8 cellular contexts compared by ENCODE assay signal in the genomic region with DNA sequence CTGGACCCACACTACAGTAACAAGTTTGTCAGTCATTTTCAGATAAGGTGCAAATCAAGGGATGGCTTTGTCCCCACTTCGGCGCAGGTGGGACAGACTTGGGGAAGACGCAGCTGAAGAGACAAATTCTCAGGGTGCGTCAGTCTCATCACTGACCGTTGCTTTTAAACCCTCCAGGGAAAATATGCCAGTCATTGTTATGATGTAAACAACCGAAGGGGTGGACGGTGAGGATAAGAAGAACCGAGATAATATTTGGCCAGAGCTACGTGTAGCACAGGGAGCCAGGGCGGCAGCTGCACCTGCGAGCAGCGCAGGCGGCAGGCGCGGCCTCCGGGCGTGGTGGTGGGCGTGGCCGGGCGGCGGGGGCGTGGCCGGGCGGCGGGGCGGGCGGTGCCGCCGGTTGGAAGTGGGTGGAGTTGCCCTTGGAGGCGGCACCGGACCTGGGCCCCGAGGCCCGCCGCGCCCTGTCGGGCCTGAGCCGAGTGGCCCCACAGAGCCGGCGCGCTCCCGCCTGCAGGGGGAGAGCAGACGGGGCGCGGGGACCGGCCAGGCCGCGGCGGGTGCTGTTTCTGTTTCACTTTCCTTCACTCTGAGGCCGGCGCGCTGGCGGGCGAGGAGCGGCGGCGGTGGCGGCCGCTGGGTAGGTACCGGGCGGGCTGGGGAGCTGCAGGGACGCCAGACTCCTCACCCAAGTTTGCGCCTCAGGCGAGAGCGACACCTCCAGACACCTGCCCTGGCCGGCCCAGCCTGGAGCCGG. TPM values are rescaled to one million over a fixed set of nuclear protein-coding genes. Genes with fewer than 3 reads are reported as not detected.
DNase-seq lines count a peak whose midpoint lies in the region; ATAC-seq and TF ChIP-seq lines count a peak whose summit lies in the region.

TSS of gene PCGF5 (plus strand) at position 470 of the 760 bp plus-strand sequence. CDS start 2,209 bp downstream, outside the sequence.

- peak; percentile 79 for DNase-seq in GM04504 (ENCODE audit: low read depth)
- peak; percentile 95 for DNase-seq in H7
- peak; percentile 91 for DNase-seq in LoVo (ENCODE audit: low spot score)
- no peak for DNase-seq in SK-N-MC (ENCODE audit: low read depth, low spot score)
- peak; percentile 93 for DNase-seq in activated naive CD4-positive, alpha-beta T cell treated with anti-CD3 and anti-CD28 coated beads, Interleukin-2, amount 10 ng/mL, durations not matched to agents 7 days and 5 days
- peak in 55 of 56 donors; percentile 31 to 92 (median 77) for DNase-seq in nucleus accumbens (lab: John Stamatoyannopoulos, UW)
- peak; percentile 80 for DNase-seq in superior temporal gyrus (ENCODE audit: extremely low spot score)

- H3K27ac ChIP-seq in SK-N-MC (no peak within 1 kb of the TSS), gastroesophageal sphincter (peak within 1 kb of the TSS; percentile 62 to 95 (median 92))

- peaks cover 41% of the 10 kb centered on the region for H3K27me3 ChIP-seq in H7 (ENCODE audit: control insufficient read depth, insufficient read depth, low read length)
- H3K27me3 ChIP-seq in gastroesophageal sphincter = no peaks in the 10 kb centered on the region

- TF ChIP-seq POLR2A in gastroesophageal sphincter (IDR thresholded peaks at IDR 0.05) = peak; percentile 68 to 72

- H3K9me3 ChIP-seq in SK-N-MC (ENCODE audit: low read depth, low read length) (no peaks in the 10 kb centered on the region), gastroesophageal sphincter (no peaks in the 10 kb centered on the region)

- no peak for TF ChIP-seq EP300 in gastroesophageal sphincter (IDR thresholded peaks at IDR 0.05)

- peaks cover 43% of the 10 kb centered on the region for H3K4me1 Mint-ChIP-seq in activated naive CD4-positive, alpha-beta T cell treated with anti-CD3 and anti-CD28 coated beads, Interleukin-2, amount 10 ng/mL, durations not matched to agents 7 days and 5 days

- H3K27ac Mint-ChIP-seq in activated naive CD4-positive, alpha-beta T cell treated with anti-CD3 and anti-CD28 coated beads, Interleukin-2, amount 10 ng/mL, durations not matched to agents 7 days and 5 days = peak within 1 kb of the TSS; percentile 89

- peaks cover 0 to 55% (median 0%) of the 10 kb centered on the region in 3 donors for H3K4me1 ChIP-seq in gastroesophageal sphincter

- no peaks in the 10 kb centered on the region for H3K9me3 Mint-ChIP-seq in activated naive CD4-positive, alpha-beta T cell treated with anti-CD3 and anti-CD28 coated beads, Interleukin-2, amount 10 ng/mL, durations not matched to agents 7 days and 5 days

- CTCF ChIA-PET in activated naive CD4-positive, alpha-beta T cell treated with anti-CD3 and anti-CD28 coated beads, Interleukin-2, amount 10 ng/mL, durations not matched to agents 7 days and 5 days (lab: Charles Lee) = interaction anchor here (1.0 kb wide), 1 partner anchor 57 kb away, joined by 3 read pairs; no protein-coding TSS in a partner anchor

- H3K4me3 ChIP-seq in H7 (ENCODE audit: insufficient read depth, low read depth, low read length) = peak within 1 kb of the TSS; percentile 77
- H3K4me3 ChIP-seq in SK-N-MC = peak within 1 kb of the TSS; percentile 70
- peak within 1 kb of the TSS; percentile 52 to 85 for H3K4me3 ChIP-seq in gastroesophageal sphincter

- H3K9ac ChIP-seq in SK-N-MC (ENCODE audit: insufficient read length) = peak within 1 kb of the TSS; percentile 65

- H3K4me3 Mint-ChIP-seq in activated naive CD4-positive, alpha-beta T cell treated with anti-CD3 and anti-CD28 coated beads, Interleukin-2, amount 10 ng/mL, durations not matched to agents 7 days and 5 days = peak within 1 kb of the TSS; percentile 85

- ATAC-seq in gastroesophageal sphincter = peak; percentile 99

- TF ChIP-seq CTCF in gastroesophageal sphincter (IDR thresholded peaks at IDR 0.05) = peak in 3 of 4 experiments; percentile 49 to 65 (median 62)

- no peaks in the 10 kb centered on the region for H3K27me3 Mint-ChIP-seq in activated naive CD4-positive, alpha-beta T cell treated with anti-CD3 and anti-CD28 coated beads, Interleukin-2, amount 10 ng/mL, durations not matched to agents 7 days and 5 days

- H3K36me3 ChIP-seq in H7 (replicated peaks; ENCODE audit: control insufficient read depth, insufficient read depth, low read length) (no peaks in the 10 kb centered on the region), SK-N-MC (ENCODE audit: insufficient read depth, low read length) (no peaks in the 10 kb centered on the region), gastroesophageal sphincter (no peaks in the 10 kb centered on the region)

- H3K36me3 Mint-ChIP-seq in activated naive CD4-positive, alpha-beta T cell treated with anti-CD3 and anti-CD28 coated beads, Interleukin-2, amount 10 ng/mL, durations not matched to agents 7 days and 5 days = peaks cover 25% of the 10 kb centered on the region

- WGBS in gastroesophageal sphincter (ENCODE audit: low coverage in 1 of 2), 2 donors = 2 to 20% methylated on average over 2 to 7 of the region's 66 CpGs

RNA-seq across cellular contexts. Expression of gene PCGF5, which starts in this region (rescaled TPM):
- total RNA-seq in H7 (2014; rRNA removed; shearing (Covaris generic)) = 4.8 TPM in 2 replicates
- 10 to 100 TPM; 51.5 to 81.6 (median 66.1) TPM for total RNA-seq in gastroesophageal sphincter
